In the genomic region with DNA sequence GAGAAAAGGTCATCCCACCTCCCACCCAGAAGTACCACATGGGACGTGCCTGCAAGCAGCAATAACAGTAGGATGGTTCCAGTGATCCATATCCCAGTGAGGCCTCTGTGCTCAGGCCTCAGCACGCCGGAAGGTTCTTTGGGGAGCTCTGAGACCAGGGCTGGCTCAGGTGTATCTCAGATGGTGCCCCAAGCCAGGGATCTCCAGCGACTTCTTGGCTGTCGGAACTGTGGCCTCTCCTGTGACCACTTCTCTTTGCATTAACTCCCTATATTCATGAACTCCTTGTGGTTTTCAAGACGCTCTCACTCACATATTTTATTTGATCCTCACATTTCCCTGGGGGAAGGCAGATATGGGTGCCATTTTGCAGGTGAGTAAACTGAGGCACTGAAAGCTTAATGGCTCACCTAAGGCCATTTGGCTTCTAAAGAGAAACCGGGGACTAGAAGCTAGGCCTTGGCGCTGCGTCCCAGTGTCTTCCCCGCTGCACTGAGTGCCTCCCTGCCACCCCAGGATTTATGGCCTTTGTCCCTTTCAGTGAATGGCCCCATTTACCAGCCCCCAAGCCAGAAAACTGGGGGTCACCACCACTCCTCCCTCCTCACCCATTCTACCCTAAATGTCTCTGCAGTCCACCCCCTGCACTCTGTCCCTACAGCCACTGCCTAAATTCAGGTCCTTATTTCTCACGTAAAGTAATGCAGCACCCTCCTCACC, we compare ENCODE assay signal across 30 cellular contexts.
"Had no signal": no experiment of that assay in that cellular context is flagged by ENCODE, and none has a peak within 500 bp of the region (broad histone marks: within the 10 kb centered on the region; RNA-seq: fewer than 3 reads in every experiment).

No MANE protein-coding gene starts in this region.

- H3K27ac Mint-ChIP-seq: activated B cell treated with CpG ODN at 0.5 μM for 24 hours; activated CD8-positive, alpha-beta T cell treated with anti-CD3 and anti-CD28 coated beads for 36 hours; activated naive CD4-positive, alpha-beta T cell treated with anti-CD3 and anti-CD28 coated beads for 36 hours; activated naive CD4-positive, alpha-beta T cell treated with anti-CD3 and anti-CD28 coated beads, Interleukin-2, amount 50 U/mL, for 24 hours; activated naive CD8-positive, alpha-beta T cell treated with anti-CD3 and anti-CD28 coated beads for 36 hours; activated naive CD8-positive, alpha-beta T cell treated with anti-CD3 and anti-CD28 coated beads, Interleukin-2, amount 50 U/mL, for 24 hours; activated T-helper 17 cell treated with anti-CD3 and anti-CD28 coated beads, Interleukin-2, amount 50 U/mL, for 72 hours; effector memory CD8-positive, alpha-beta T cell had no signal

- H3K4me1 ChIP-seq: body of pancreas, gastrocnemius medialis had no signal

- H3K36me3 Mint-ChIP-seq: activated naive CD4-positive, alpha-beta T cell treated with anti-CD3 and anti-CD28 coated beads, Interleukin-2, amount 50 U/mL, for 24 hours; activated naive CD8-positive, alpha-beta T cell treated with anti-CD3 and anti-CD28 coated beads for 36 hours had no signal

- H3K9me3 ChIP-seq: adrenal gland, body of pancreas, esophagus muscularis mucosa, gastrocnemius medialis had no signal

- H3K9me3 Mint-ChIP-seq: activated B cell treated with CpG ODN at 0.5 μM for 24 hours; activated CD8-positive, alpha-beta T cell treated with anti-CD3 and anti-CD28 coated beads for 36 hours; activated naive CD4-positive, alpha-beta T cell treated with anti-CD3 and anti-CD28 coated beads for 36 hours; activated naive CD4-positive, alpha-beta T cell treated with anti-CD3 and anti-CD28 coated beads, Interleukin-2, amount 50 U/mL, for 24 hours; activated naive CD8-positive, alpha-beta T cell treated with anti-CD3 and anti-CD28 coated beads for 36 hours; activated naive CD8-positive, alpha-beta T cell treated with anti-CD3 and anti-CD28 coated beads, Interleukin-2, amount 50 U/mL, for 24 hours; activated T-cell treated with anti-CD3 and anti-CD28 coated beads, Interleukin-2, amount 50 U/mL, for 4 hours; activated T-helper 17 cell treated with anti-CD3 and anti-CD28 coated beads, Interleukin-2, amount 50 U/mL, for 72 hours; effector memory CD8-positive, alpha-beta T cell had no signal

- H3K4me1 Mint-ChIP-seq: activated naive CD4-positive, alpha-beta T cell treated with anti-CD3 and anti-CD28 coated beads, Interleukin-2, amount 50 U/mL, for 24 hours; activated naive CD8-positive, alpha-beta T cell treated with anti-CD3 and anti-CD28 coated beads for 36 hours had no signal

- H3K36me3 ChIP-seq: adrenal gland, esophagus muscularis mucosa, gastrocnemius medialis, WERI-Rb-1 had no signal

- H3K4me3 ChIP-seq: adrenal gland, body of pancreas, esophagus muscularis mucosa, gastrocnemius medialis had no signal

- ATAC-seq: activated CD4-positive, CD25-positive, alpha-beta regulatory T cell treated with anti-CD3 and anti-CD28 coated beads, Interleukin-2, amount 50 U/mL, for 24 hours; activated CD8-positive, alpha-beta T cell treated with anti-CD3 and anti-CD28 coated beads for 36 hours; activated naive CD8-positive, alpha-beta T cell treated with anti-CD3 and anti-CD28 coated beads, Interleukin-2, amount 50 U/mL, for 24 hours; activated T-cell treated with anti-CD3 and anti-CD28 coated beads, Interleukin-2, amount 50 U/mL, for 4 hours; activated T-helper 17 cell treated with anti-CD3 and anti-CD28 coated beads, Interleukin-2, amount 50 U/mL, for 72 hours; body of pancreas; effector memory CD8-positive, alpha-beta T cell; foreskin keratinocyte; gastrocnemius medialis had no signal

- FAIRE-seq: colon had no signal

- H3K27ac ChIP-seq: adrenal gland, body of pancreas, esophagus muscularis mucosa, foreskin keratinocyte, gastrocnemius medialis, WERI-Rb-1 had no signal

- DNase-seq: activated B cell treated with CpG ODN at 0.5 μM for 24 hours; activated CD4-positive, alpha-beta T cell treated with anti-CD3 and anti-CD28 coated beads for 48 hours; activated CD4-positive, alpha-beta T cell treated with anti-CD3 and anti-CD28 coated beads, Interleukin-2, amount 50 U/mL, for 1 hour; activated CD4-positive, alpha-beta T cell treated with anti-CD3 and anti-CD28 coated beads, Interleukin-2, amount 50 U/mL, for 48 hours; activated CD8-positive, alpha-beta memory T cell treated with anti-CD3 and anti-CD28 coated beads for 24 hours; activated CD8-positive, alpha-beta T cell treated with anti-CD3 and anti-CD28 coated beads for 36 hours; activated effector memory CD4-positive, alpha-beta T cell treated with Interleukin-2 at 50 U/mL for 16 hours; activated naive CD4-positive, alpha-beta T cell treated with anti-CD3 and anti-CD28 coated beads for 36 hours; activated naive CD8-positive, alpha-beta T cell treated with anti-CD3 and anti-CD28 coated beads for 36 hours; activated naive CD8-positive, alpha-beta T cell treated with anti-CD3 and anti-CD28 coated beads, Interleukin-2, amount 50 U/mL, for 24 hours; activated T-cell treated with anti-CD3 and anti-CD28 coated beads, Interleukin-2, amount 50 U/mL, for 4 hours; adrenal gland; amygdala; body of pancreas; caudate nucleus; cortex of kidney; dermis blood vessel endothelial cell; effector CD4-positive, alpha-beta T cell; effector memory CD8-positive, alpha-beta T cell; erythroblast; foreskin keratinocyte; gastrocnemius medialis; glutamatergic neuron; T-helper 2 cell; WERI-Rb-1 had no signal

- H3K4me3 Mint-ChIP-seq: activated B cell treated with CpG ODN at 0.5 μM for 24 hours; activated CD8-positive, alpha-beta T cell treated with anti-CD3 and anti-CD28 coated beads for 36 hours; activated naive CD4-positive, alpha-beta T cell treated with anti-CD3 and anti-CD28 coated beads for 36 hours; activated naive CD4-positive, alpha-beta T cell treated with anti-CD3 and anti-CD28 coated beads, Interleukin-2, amount 50 U/mL, for 24 hours; activated naive CD8-positive, alpha-beta T cell treated with anti-CD3 and anti-CD28 coated beads for 36 hours; activated naive CD8-positive, alpha-beta T cell treated with anti-CD3 and anti-CD28 coated beads, Interleukin-2, amount 50 U/mL, for 24 hours; activated T-cell treated with anti-CD3 and anti-CD28 coated beads, Interleukin-2, amount 50 U/mL, for 4 hours; activated T-helper 17 cell treated with anti-CD3 and anti-CD28 coated beads, Interleukin-2, amount 50 U/mL, for 72 hours; effector memory CD8-positive, alpha-beta T cell had no signal

- H3K27me3 Mint-ChIP-seq: activated CD8-positive, alpha-beta T cell treated with anti-CD3 and anti-CD28 coated beads for 36 hours; activated naive CD4-positive, alpha-beta T cell treated with anti-CD3 and anti-CD28 coated beads, Interleukin-2, amount 50 U/mL, for 24 hours; activated naive CD8-positive, alpha-beta T cell treated with anti-CD3 and anti-CD28 coated beads, Interleukin-2, amount 50 U/mL, for 24 hours; activated T-helper 17 cell treated with anti-CD3 and anti-CD28 coated beads, Interleukin-2, amount 50 U/mL, for 72 hours had no signal

- H3K27me3 ChIP-seq: adrenal gland, body of pancreas, esophagus muscularis mucosa, foreskin keratinocyte, gastrocnemius medialis had no signal
